ENCODE assay signal across 11 cellular contexts in genomic region chr10:48464871-48465736, GRCh38.
A peak's percentile ranks its signal among the peaks of the same experiment; 100 is the strongest.
DNase-seq lines count a peak whose midpoint lies in the region; ATAC-seq and TF ChIP-seq lines count a peak whose summit lies in the region.
"Had no signal": no experiment of that assay in that cellular context is flagged by ENCODE, and none has a peak within 500 bp of the region (broad histone marks: within the 10 kb centered on the region; RNA-seq: fewer than 3 reads in every experiment).

No MANE protein-coding gene starts in this region.

- H3K9me3 ChIP-seq in Peyer's patch = no peaks in the 10 kb centered on the region
- H3K9me3 ChIP-seq: BLaER1, SJCRH30 had no signal

- peak; percentile 88 for ATAC-seq in Right ventricle myocardium inferior
- ATAC-seq in omental fat pad (ENCODE audit: low FRiP score) = peak; percentile 37

- peak in 9 of 14 donors; percentile 37 to 77 (median 70) for DNase-seq in C1 segment of cervical spinal cord (lab: John Stamatoyannopoulos, UW)
- DNase-seq in Peyer's patch = peak; percentile 10 to 45 (median 36)
- peak; percentile 78 for DNase-seq in Right ventricle myocardium inferior (ENCODE audit: missing footprints)
- DNase-seq in omental fat pad (ENCODE audit: low spot score) = no peak
- no peak for DNase-seq in SKM-1 (lab: John Stamatoyannopoulos, UW; ENCODE audit: unreplicated experiment)
- DNase-seq in dermis blood vessel endothelial cell = no peak
- no peak for DNase-seq in NCI-H82 treated with DMSO at 0.1 percent for 48 hours (lab: John Stamatoyannopoulos, UW; ENCODE audit: unreplicated experiment)
- DNase-seq in foreskin melanocyte = no peak
- DNase-seq: activated CD4-positive, alpha-beta T cell treated with anti-CD3 and anti-CD28 coated beads, Interleukin-2, amount 10 ng/mL, durations not matched to agents 24 days and 14 days; SJCRH30 had no signal

- no peaks in the 10 kb centered on the region for H3K36me3 ChIP-seq in Peyer's patch
- H3K36me3 ChIP-seq: BLaER1, SJCRH30 had no signal

- H3K27me3 ChIP-seq in Peyer's patch = no peaks in the 10 kb centered on the region
- H3K27me3 ChIP-seq: BLaER1, SJCRH30 had no signal

- no peak for TF ChIP-seq POLR2A in Peyer's patch (IDR thresholded peaks at IDR 0.05)

- H3K27ac ChIP-seq in Peyer's patch = no peak overlapping the region
- H3K27ac ChIP-seq: BLaER1, SJCRH30 had no signal

- no peaks in the 10 kb centered on the region for H3K4me1 ChIP-seq in Peyer's patch

- TF ChIP-seq CTCF in Peyer's patch (IDR thresholded peaks at IDR 0.05) (no peak), omental fat pad (IDR thresholded peaks at IDR 0.05) (no peak)

- no peak overlapping the region for H3K4me3 ChIP-seq in Peyer's patch
- H3K4me3 ChIP-seq: BLaER1, SJCRH30 had no signal

- intact Hi-C loops in Right ventricle myocardium inferior (cut with DNase I) = no loop called here

Comparison
In these comparisons a context has a peak if more than half of its experiments do, and no peak if none do; other contexts are left out.
1. DNase-seq: peak in C1 segment of cervical spinal cord (9 of 14), Peyer's patch (3 of 3) and Right ventricle myocardium inferior (single experiment); none in omental fat pad (single experiment), SKM-1 (single experiment), dermis blood vessel endothelial cell (single experiment), NCI-H82 treated with DMSO at 0.1 percent for 48 hours (single experiment) and foreskin melanocyte (single experiment).